ENCODE assay signal across 16 cellular contexts in genomic region chr5:158599132-158599531, GRCh38.
A peak's percentile ranks its signal among the peaks of the same experiment; 100 is the strongest.
DNase-seq lines count a peak whose midpoint lies in the region; ATAC-seq and TF ChIP-seq lines count a peak whose summit lies in the region.
"Had no signal": no experiment of that assay in that cellular context is flagged by ENCODE, and none has a peak within 500 bp of the region (broad histone marks: within the 10 kb centered on the region; RNA-seq: fewer than 3 reads in every experiment).

No MANE protein-coding gene starts in this region.

- H3K27me3 ChIP-seq in heart left ventricle (no peaks in the 10 kb centered on the region), right atrium auricular region (no peaks in the 10 kb centered on the region), body of pancreas (no peaks in the 10 kb centered on the region)
- H3K27me3 ChIP-seq: thyroid gland had no signal

- H3K36me3 ChIP-seq in heart left ventricle (no peaks in the 10 kb centered on the region), right atrium auricular region (no peaks in the 10 kb centered on the region), body of pancreas (replicated peaks in 1 of 2; ENCODE audit: insufficient read depth in 1 of 2, low read depth in 2 of 2) (no peaks in the 10 kb centered on the region)
- H3K36me3 ChIP-seq: thyroid gland had no signal

- H3K27ac ChIP-seq in heart left ventricle (peak overlapping the region in 9 of 12 donors; percentile 5 to 75 (median 57)), right atrium auricular region (peak overlapping the region in 1 of 2 donors; percentile 43), body of pancreas (no peak overlapping the region)
- H3K27ac ChIP-seq: A549, thyroid gland had no signal

- DNase-seq in heart left ventricle (peak in 3 of 5 donors; percentile 32 to 52 (median 37)), right atrium auricular region (ENCODE audit: low spot score) (no peak), body of pancreas (no peak), left ventricle myocardium superior (no peak), superior temporal gyrus (ENCODE audit: extremely low spot score) (peak; percentile 24), HuH-7.5 (ENCODE audit: low spot score) (no peak)
- DNase-seq: activated CD8-positive, alpha-beta memory T cell treated with anti-CD3 and anti-CD28 coated beads, Interleukin-2, amount 50 U/mL, for 48 hours; activated naive CD4-positive, alpha-beta T cell treated with anti-CD3 and anti-CD28 coated beads, Interleukin-2, amount 50 U/mL, for 16 hours; COR-L47; effector memory CD8-positive, alpha-beta T cell; stimulated activated CD4-positive, alpha-beta T cell treated with anti-CD3 and anti-CD28 coated beads, Interleukin-2, amount 100 ng/mL, for 24 hours; thyroid gland had no signal

- H3K4me3 ChIP-seq in heart left ventricle (no peak overlapping the region), right atrium auricular region (no peak overlapping the region), body of pancreas (no peak overlapping the region)
- H3K4me3 ChIP-seq: A549, thyroid gland had no signal

- peaks cover 0 to 17% (median 7%) of the 10 kb centered on the region in 12 donors for H3K4me1 ChIP-seq in heart left ventricle
- H3K4me1 ChIP-seq in right atrium auricular region: peaks cover 0 to 5% of the 10 kb centered on the region in 2 donors
- H3K4me1 ChIP-seq in body of pancreas: no peaks in the 10 kb centered on the region
- H3K4me1 ChIP-seq: A549, thyroid gland had no signal

- WGBS in heart left ventricle, 4 donors: 34 to 49% (median 41%) methylated on average over 2 of the region's 2 CpGs
- 55 to 66% methylated on average over 2 of the region's 2 CpGs for WGBS in body of pancreas, 2 donors

- H3K9me3 ChIP-seq in heart left ventricle: peaks cover 0 to 8% (median 0%) of the 10 kb centered on the region in 12 donors
- H3K9me3 ChIP-seq in right atrium auricular region: no peaks in the 10 kb centered on the region
- no peaks in the 10 kb centered on the region for H3K9me3 ChIP-seq in body of pancreas
- H3K9me3 ChIP-seq: A549, thyroid gland had no signal

- intact Hi-C loops in heart left ventricle (cut with DNase I): no loop called here
- intact Hi-C loops in body of pancreas (cut with DNase I): no loop called here
- intact Hi-C loops in left ventricle myocardium superior (cut with micrococcal nuclease): no loop called here

- TF ChIP-seq POLR2A in heart left ventricle (IDR thresholded peaks at IDR 0.05): no peak
- TF ChIP-seq POLR2A in body of pancreas (IDR thresholded peaks at IDR 0.05): no peak

- ATAC-seq in heart left ventricle: peak in 3 of 4 donors; percentile 59 to 84 (median 77)
- ATAC-seq in body of pancreas: peak; percentile 27
- peak; percentile 71 for ATAC-seq in left ventricle myocardium superior
- no peak for ATAC-seq in HG02870 (IDR thresholded peaks at IDR 0.05; ENCODE audit: unreplicated experiment)
- ATAC-seq in GM21717 (IDR thresholded peaks at IDR 0.05; ENCODE audit: unreplicated experiment): no peak
- ATAC-seq: A549; effector memory CD8-positive, alpha-beta T cell; HepG2 had no signal

- no peak for TF ChIP-seq CTCF in heart left ventricle (IDR thresholded peaks at IDR 0.05)
- TF ChIP-seq CTCF in right atrium auricular region (IDR thresholded peaks at IDR 0.05): no peak
- no peak for TF ChIP-seq CTCF in body of pancreas (IDR thresholded peaks at IDR 0.05)

Comparison
In these comparisons a context has a peak if more than half of its experiments do, and no peak if none do; other contexts are left out.
1. DNase-seq: peak in heart left ventricle (3 of 5) and superior temporal gyrus (single experiment); none in right atrium auricular region (single experiment), body of pancreas (0 of 4), left ventricle myocardium superior (single experiment) and HuH-7.5 (single experiment).
2. ATAC-seq: peak in heart left ventricle (3 of 4), body of pancreas (single experiment) and left ventricle myocardium superior (single experiment); none in HG02870 (single experiment) and GM21717 (single experiment).
3. H3K27ac ChIP-seq: peak in heart left ventricle (9 of 12); none in body of pancreas (0 of 4).